Comparison of ENCODE assay signal across 32 cellular contexts in genomic region chr5:123601610-123602009, GRCh38.
"Had no signal": no experiment of that assay in that cellular context is flagged by ENCODE, and none has a peak within 500 bp of the region (broad histone marks: within the 10 kb centered on the region; RNA-seq: fewer than 3 reads in every experiment).

No MANE protein-coding gene starts in this region.

- H3K4me3 Mint-ChIP-seq: activated CD4-positive, alpha-beta memory T cell treated with anti-CD3 and anti-CD28 coated beads, Interleukin-2, amount 10 ng/mL, durations not matched to agents 7 days and 5 days; activated CD4-positive, alpha-beta T cell treated with anti-CD3 and anti-CD28 coated beads, Interleukin-2, amount 10 ng/mL, durations not matched to agents 7 days and 5 days; activated CD8-positive, alpha-beta memory T cell treated with anti-CD3 and anti-CD28 coated beads, Interleukin-2, amount 10 ng/mL, durations not matched to agents 7 days and 5 days; activated CD8-positive, alpha-beta T cell treated with anti-CD3 and anti-CD28 coated beads, Interleukin-2, amount 10 ng/mL, durations not matched to agents 7 days and 5 days; activated naive CD8-positive, alpha-beta T cell; activated naive CD8-positive, alpha-beta T cell treated with anti-CD3 and anti-CD28 coated beads, Interleukin-2, amount 10 ng/mL, durations not matched to agents 7 days and 5 days; activated naive CD8-positive, alpha-beta T cell treated with anti-CD3 and anti-CD28 coated beads, Interleukin-2, amount 50 U/mL, for 24 hours; activated T-cell treated with anti-CD3 and anti-CD28 coated beads, Interleukin-2, amount 50 U/mL, for 24 hours; brain; central memory CD8-positive, alpha-beta T cell; T-cell; T-helper 2 cell treated with Interferon-gamma antibody and Interleukin-4, amounts not matched to agents 5 μg/mL and 100 μg/mL, for 36 hours; WTC11 had no signal

- ATAC-seq: activated CD8-positive, alpha-beta memory T cell treated with anti-CD3 and anti-CD28 coated beads, Interleukin-2, amount 10 ng/mL, durations not matched to agents 7 days and 5 days; activated CD8-positive, alpha-beta T cell treated with anti-CD3 and anti-CD28 coated beads, Interleukin-2, amount 10 ng/mL, durations not matched to agents 7 days and 5 days; activated naive CD8-positive, alpha-beta T cell treated with anti-CD3 and anti-CD28 coated beads, Interleukin-2, amount 50 U/mL, for 24 hours; T-cell; WTC11 had no signal

- H3K9me3 ChIP-seq: ascending aorta had no signal

- H3K27ac Mint-ChIP-seq: activated CD4-positive, alpha-beta memory T cell treated with anti-CD3 and anti-CD28 coated beads, Interleukin-2, amount 10 ng/mL, durations not matched to agents 7 days and 5 days; activated CD4-positive, alpha-beta T cell treated with anti-CD3 and anti-CD28 coated beads, Interleukin-2, amount 10 ng/mL, durations not matched to agents 7 days and 5 days; activated CD8-positive, alpha-beta memory T cell treated with anti-CD3 and anti-CD28 coated beads, Interleukin-2, amount 10 ng/mL, durations not matched to agents 7 days and 5 days; activated CD8-positive, alpha-beta T cell treated with anti-CD3 and anti-CD28 coated beads, Interleukin-2, amount 10 ng/mL, durations not matched to agents 7 days and 5 days; activated naive CD8-positive, alpha-beta T cell; activated naive CD8-positive, alpha-beta T cell treated with anti-CD3 and anti-CD28 coated beads, Interleukin-2, amount 10 ng/mL, durations not matched to agents 7 days and 5 days; activated naive CD8-positive, alpha-beta T cell treated with anti-CD3 and anti-CD28 coated beads, Interleukin-2, amount 50 U/mL, for 24 hours; activated T-cell treated with anti-CD3 and anti-CD28 coated beads, Interleukin-2, amount 50 U/mL, for 24 hours; activated T-helper 2 cell treated with anti-CD3 and anti-CD28 coated beads, Interferon-gamma antibody, Interleukin-2, Interleukin-4, amounts not matched to agents 10 μg/mL and 5 μg/mL and 100 μg/mL, durations not matched to agents 14 hours and 24 hours and 36 hours; brain; T-helper 2 cell treated with Interferon-gamma antibody and Interleukin-4, amounts not matched to agents 5 μg/mL and 100 μg/mL, for 36 hours; WTC11 had no signal

- H3K9me3 Mint-ChIP-seq: activated CD4-positive, alpha-beta memory T cell treated with anti-CD3 and anti-CD28 coated beads, Interleukin-2, amount 10 ng/mL, durations not matched to agents 7 days and 5 days; activated CD4-positive, alpha-beta T cell treated with anti-CD3 and anti-CD28 coated beads, Interleukin-2, amount 10 ng/mL, durations not matched to agents 7 days and 5 days; activated naive CD8-positive, alpha-beta T cell treated with anti-CD3 and anti-CD28 coated beads, Interleukin-2, amount 10 ng/mL, durations not matched to agents 7 days and 5 days; activated naive CD8-positive, alpha-beta T cell treated with anti-CD3 and anti-CD28 coated beads, Interleukin-2, amount 50 U/mL, for 24 hours; activated T-cell treated with anti-CD3 and anti-CD28 coated beads, Interleukin-2, amount 50 U/mL, for 24 hours; activated T-helper 2 cell treated with anti-CD3 and anti-CD28 coated beads, Interferon-gamma antibody, Interleukin-2, Interleukin-4, amounts not matched to agents 10 μg/mL and 5 μg/mL and 100 μg/mL, durations not matched to agents 14 hours and 24 hours and 36 hours; brain; central memory CD8-positive, alpha-beta T cell; T-cell; T-helper 2 cell treated with Interferon-gamma antibody and Interleukin-4, amounts not matched to agents 5 μg/mL and 100 μg/mL, for 36 hours; WTC11 had no signal

- DNase-seq: activated CD4-positive, alpha-beta memory T cell treated with anti-CD3 and anti-CD28 coated beads, Interleukin-2, amount 10 ng/mL, durations not matched to agents 7 days and 5 days; activated CD4-positive, alpha-beta T cell treated with anti-CD3 and anti-CD28 coated beads for 4 hours; activated CD4-positive, alpha-beta T cell treated with anti-CD3 and anti-CD28 coated beads, Interleukin-2, amount 10 ng/mL, durations not matched to agents 7 days and 5 days; activated CD4-positive, alpha-beta T cell treated with anti-CD3 and anti-CD28 coated beads, Interleukin-2, amount 50 U/mL, for 48 hours; activated CD4-positive, CD25-positive, alpha-beta regulatory T cell treated with anti-CD3 and anti-CD28 coated beads, Interleukin-2, amount 50 U/mL, for 72 hours; activated CD8-positive, alpha-beta memory T cell treated with anti-CD3 and anti-CD28 coated beads for 24 hours; activated CD8-positive, alpha-beta memory T cell treated with anti-CD3 and anti-CD28 coated beads, Interleukin-2, amount 10 ng/mL, durations not matched to agents 7 days and 5 days; activated CD8-positive, alpha-beta memory T cell treated with anti-CD3 and anti-CD28 coated beads, Interleukin-2, amount 50 U/mL, for 48 hours; activated CD8-positive, alpha-beta T cell treated with anti-CD3 and anti-CD28 coated beads, Interleukin-2, amount 10 ng/mL, durations not matched to agents 7 days and 5 days; activated effector memory CD4-positive, alpha-beta T cell treated with Interleukin-2 at 50 U/mL for 16 hours; activated gamma-delta T cell; activated naive CD4-positive, alpha-beta T cell treated with anti-CD3 and anti-CD28 coated beads, Interleukin-2, amount 50 U/mL, for 16 hours; activated naive CD4-positive, alpha-beta T cell treated with Interleukin-2 at 50 U/mL for 16 hours; activated naive CD8-positive, alpha-beta T cell treated with anti-CD3 and anti-CD28 coated beads, Interleukin-2, amount 10 ng/mL, durations not matched to agents 7 days and 5 days; activated naive CD8-positive, alpha-beta T cell treated with anti-CD3 and anti-CD28 coated beads, Interleukin-2, amount 50 U/mL, for 24 hours; activated T-cell treated with anti-CD3 and anti-CD28 coated beads, Interleukin-2, amount 50 U/mL, for 24 hours; activated T-cell treated with anti-CD3 and anti-CD28 coated beads, Interleukin-2, amount 50 U/mL, for 48 hours; amygdala; anterior cingulate cortex; caudate nucleus; cerebellar nuclear complex; T-cell; T-helper 2 cell; T-helper 9 cell; WERI-Rb-1 had no signal

- H3K27me3 Mint-ChIP-seq: activated CD4-positive, alpha-beta memory T cell treated with anti-CD3 and anti-CD28 coated beads, Interleukin-2, amount 10 ng/mL, durations not matched to agents 7 days and 5 days; activated CD4-positive, alpha-beta T cell treated with anti-CD3 and anti-CD28 coated beads, Interleukin-2, amount 10 ng/mL, durations not matched to agents 7 days and 5 days; activated CD8-positive, alpha-beta memory T cell treated with anti-CD3 and anti-CD28 coated beads, Interleukin-2, amount 10 ng/mL, durations not matched to agents 7 days and 5 days; activated naive CD8-positive, alpha-beta T cell; activated naive CD8-positive, alpha-beta T cell treated with anti-CD3 and anti-CD28 coated beads, Interleukin-2, amount 10 ng/mL, durations not matched to agents 7 days and 5 days; activated naive CD8-positive, alpha-beta T cell treated with anti-CD3 and anti-CD28 coated beads, Interleukin-2, amount 50 U/mL, for 24 hours; activated T-cell treated with anti-CD3 and anti-CD28 coated beads, Interleukin-2, amount 50 U/mL, for 24 hours; brain; central memory CD8-positive, alpha-beta T cell; T-cell had no signal

- H3K4me1 Mint-ChIP-seq: activated CD4-positive, alpha-beta T cell treated with anti-CD3 and anti-CD28 coated beads, Interleukin-2, amount 10 ng/mL, durations not matched to agents 7 days and 5 days; activated naive CD8-positive, alpha-beta T cell treated with anti-CD3 and anti-CD28 coated beads, Interleukin-2, amount 10 ng/mL, durations not matched to agents 7 days and 5 days; brain had no signal
